Comparison of ENCODE assay signal across 22 cellular contexts in the genomic region with DNA sequence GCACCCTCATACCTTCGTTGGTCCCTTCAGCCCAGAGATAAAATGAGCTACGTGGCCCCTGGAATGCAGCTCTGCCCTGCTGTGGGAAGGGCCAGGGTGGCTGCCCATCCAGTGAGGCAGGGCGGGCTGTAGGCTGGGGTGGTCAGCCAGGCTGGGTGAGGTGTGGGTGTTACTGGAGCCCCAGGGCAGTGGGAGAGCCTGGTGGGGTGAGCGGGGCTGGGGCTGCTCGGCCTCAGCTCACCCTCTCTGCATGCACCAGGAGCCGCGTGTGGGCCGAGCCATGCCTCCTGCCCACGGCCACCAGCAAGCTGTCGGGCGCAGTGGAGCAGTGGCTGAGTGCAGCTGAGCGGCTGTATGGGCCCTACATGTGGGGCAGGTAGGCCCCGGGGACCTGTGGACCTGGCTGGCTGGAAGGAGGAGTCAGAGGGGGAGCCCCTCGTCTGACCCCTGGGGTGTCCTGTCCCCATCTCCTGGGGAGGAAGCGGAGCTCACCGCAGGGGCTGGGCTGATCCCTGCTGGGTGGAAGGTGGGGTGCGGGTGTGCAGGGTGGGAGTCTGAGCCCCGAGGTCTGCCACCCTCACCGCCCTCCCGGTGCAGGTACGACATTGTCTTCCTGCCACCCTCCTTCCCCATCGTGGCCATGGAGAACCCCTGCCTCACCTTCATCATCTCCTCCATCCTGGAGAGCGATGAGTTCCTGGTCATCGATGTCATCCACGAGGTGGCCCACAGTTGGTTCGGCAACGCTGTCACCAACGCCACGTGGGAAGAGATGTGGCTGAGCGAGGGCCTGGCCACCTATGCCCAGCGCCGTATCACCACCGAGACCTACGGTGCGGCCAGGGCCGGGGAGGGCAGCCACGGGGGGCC. TPM values are rescaled to one million over a fixed set of nuclear protein-coding genes. Genes with fewer than 3 reads are reported as not detected.
A peak's percentile ranks its signal among the peaks of the same experiment; 100 is the strongest.
DNase-seq lines count a peak whose midpoint lies in the region; ATAC-seq and TF ChIP-seq lines count a peak whose summit lies in the region.
"Had no signal": no experiment of that assay in that cellular context is flagged by ENCODE, and none has a peak within 500 bp of the region (broad histone marks: within the 10 kb centered on the region; RNA-seq: fewer than 3 reads in every experiment).

No MANE protein-coding gene starts in this region.

- no peak for ATAC-seq in left cardiac atrium
- ATAC-seq: activated CD8-positive, alpha-beta T cell treated with anti-CD3 and anti-CD28 coated beads, Interleukin-2, amount 10 ng/mL, durations not matched to agents 7 days and 5 days; naive thymus-derived CD4-positive, alpha-beta T cell; pancreas; T-cell had no signal

- peaks cover 0 to 23% (median 15%) of the 10 kb centered on the region in 4 donors for H3K4me1 ChIP-seq in Peyer's patch

- intact Hi-C loops in left cardiac atrium (cut with DNase I) = no loop called here
- intact Hi-C loops in posterior vena cava (cut with DNase I) = no loop called here

- DNase-seq in Peyer's patch (peak in 2 of 3 donors; percentile 39 to 42), left cardiac atrium (peak; percentile 16), posterior vena cava (ENCODE audit: low spot score) (peak; percentile 72), GM20000 (ENCODE audit: low spot score) (no peak), NCI-H2107 (lab: John Stamatoyannopoulos, UW) (no peak), AG08395 (ENCODE audit: low spot score) (no peak)
- DNase-seq: activated CD8-positive, alpha-beta T cell treated with anti-CD3 and anti-CD28 coated beads, Interleukin-2, amount 10 ng/mL, durations not matched to agents 7 days and 5 days; activated gamma-delta T cell; Calu3; cerebellar nuclear complex; GOT3; naive thymus-derived CD4-positive, alpha-beta T cell; NCI-H1436; NCI-H446 treated with DMSO at 0.1 percent for 48 hours; OCI-M1; SIG-M5; stomach; T-cell had no signal

- no peak overlapping the region for H3K4me3 ChIP-seq in Peyer's patch
- H3K4me3 ChIP-seq: pancreas, stomach, tibial artery had no signal

- H3K27me3 ChIP-seq in Peyer's patch = no peaks in the 10 kb centered on the region
- H3K27me3 ChIP-seq: pancreas, stomach, tibial artery had no signal

- peaks cover 0 to 66% (median 0%) of the 10 kb centered on the region in 3 donors for H3K36me3 ChIP-seq in Peyer's patch

- no peak for TF ChIP-seq CTCF in Peyer's patch (IDR thresholded peaks at IDR 0.05)
- no peak for TF ChIP-seq CTCF in GM20000 (IDR thresholded peaks at IDR 0.05; ENCODE audit: extremely low read depth, missing control alignments)

- no peaks in the 10 kb centered on the region for H3K9me3 ChIP-seq in Peyer's patch
- H3K9me3 ChIP-seq: pancreas, stomach, tibial artery had no signal

- TF ChIP-seq POLR2A in Peyer's patch (IDR thresholded peaks at IDR 0.05) = no peak

- no peak overlapping the region for H3K27ac ChIP-seq in Peyer's patch
- H3K27ac ChIP-seq: epithelial cell of prostate, KMS-11, pancreas, stomach, tibial artery had no signal

RNA-seq across cellular contexts. Expression of gene RNPEPL1, which starts 5.5 kb away (rescaled TPM):
- total RNA-seq in Peyer's patch = 100 to 1,000 TPM in 3 of 4 donors, 10 to 100 TPM in 1; 85.0 to 175 (median 154) TPM
- 10 to 100 TPM; 47.3 to 67.6 TPM for total RNA-seq in left cardiac atrium
- total RNA-seq in posterior vena cava = 10 to 100 TPM; 47.1 to 49.3 TPM

RNA-seq across cellular contexts. Expression of gene CAPN10, which starts 12.8 kb away (rescaled TPM):
- total RNA-seq in Peyer's patch (10 to 100 TPM; 48.3 to 96.4 (median 78.9) TPM), left cardiac atrium (10 to 100 TPM; 17.9 to 26.6 TPM), posterior vena cava (10 to 100 TPM; 18.6 to 22.6 TPM)

RNA-seq across cellular contexts. Expression of gene DUSP28, which starts 13.6 kb away (rescaled TPM):
- 10 to 100 TPM in 1 of 4 donors, 1 to 10 TPM in 3; 4.2 to 10.1 (median 7.1) TPM for total RNA-seq in Peyer's patch
- 1 to 10 TPM; 8.1 to 8.2 TPM for total RNA-seq in left cardiac atrium
- 1 to 10 TPM; 2.0 to 2.3 TPM for total RNA-seq in posterior vena cava

RNA-seq across cellular contexts. Expression of gene ANKMY1, which starts 16.0 kb away (rescaled TPM):
- total RNA-seq in Peyer's patch (10 to 100 TPM; 27.8 to 89.1 (median 40.1) TPM), left cardiac atrium (1 to 10 TPM; 4.9 to 8.1 TPM), posterior vena cava (10 to 100 TPM in 1 of 2 donors, 1 to 10 TPM in 1; 7.1 to 12.9 TPM)

RNA-seq across cellular contexts. Expression of gene GPR35, which starts 51.5 kb away (rescaled TPM):
- total RNA-seq in Peyer's patch (100 to 1,000 TPM in 3 of 4 donors, 10 to 100 TPM in 1; 61.1 to 341 (median 261) TPM), left cardiac atrium (1 to 10 TPM; 1.1 to 1.3 TPM), posterior vena cava (1 to 10 TPM; 1.2 to 1.8 TPM)

Comparison
In these comparisons a context has a peak if more than half of its experiments do, and no peak if none do; other contexts are left out.
1. DNase-seq: peak in Peyer's patch (2 of 3), left cardiac atrium (single experiment) and posterior vena cava (single experiment); none in GM20000 (single experiment), NCI-H2107 (single experiment) and AG08395 (single experiment).